ENCODE assay signal across 37 cellular contexts in genomic region chr7:3974329-3974728, GRCh38.
"Had no signal": no experiment of that assay in that cellular context is flagged by ENCODE, and none has a peak within 500 bp of the region (broad histone marks: within the 10 kb centered on the region; RNA-seq: fewer than 3 reads in every experiment).

No MANE protein-coding gene starts in this region.

- H3K4me1 ChIP-seq: body of pancreas, breast epithelium had no signal

- H3K36me3 ChIP-seq: brain microvascular endothelial cell, breast epithelium had no signal

- H3K4me3 ChIP-seq: body of pancreas, breast epithelium had no signal

- H3K9me3 ChIP-seq: body of pancreas, breast epithelium had no signal

- H3K9me3 Mint-ChIP-seq: activated CD4-positive, alpha-beta memory T cell treated with anti-CD3 and anti-CD28 coated beads, Interleukin-2, amount 10 ng/mL, durations not matched to agents 7 days and 5 days; activated CD4-positive, alpha-beta T cell treated with anti-CD3 and anti-CD28 coated beads, Interleukin-2, amount 10 ng/mL, durations not matched to agents 7 days and 5 days; activated naive CD4-positive, alpha-beta T cell treated with anti-CD3 and anti-CD28 coated beads, Interleukin-2, amount 10 ng/mL, durations not matched to agents 7 days and 5 days; activated naive CD4-positive, alpha-beta T cell treated with anti-CD3 and anti-CD28 coated beads, Interleukin-2, amount 50 U/mL, for 24 hours; activated naive CD8-positive, alpha-beta T cell treated with anti-CD3 and anti-CD28 coated beads, Interleukin-2, amount 10 ng/mL, durations not matched to agents 7 days and 5 days; activated naive CD8-positive, alpha-beta T cell treated with anti-CD3 and anti-CD28 coated beads, Interleukin-2, amount 50 U/mL, for 24 hours; activated T-cell treated with anti-CD3 and anti-CD28 coated beads, Interleukin-2, amount 50 U/mL, for 24 hours; activated T-helper 2 cell treated with anti-CD3 and anti-CD28 coated beads, Interferon-gamma antibody, Interleukin-2, Interleukin-4, amounts not matched to agents 10 μg/mL and 5 μg/mL and 100 μg/mL, durations not matched to agents 14 hours and 24 hours and 36 hours; T-helper 1 cell treated with Interleukin-12 subunit alpha and Interleukin-12 subunit beta and Interleukin-4 antibody, amounts not matched to agents 30 μg/mL and 1 μg/mL, for 36 hours; T-helper 2 cell treated with Interferon-gamma antibody and Interleukin-4, amounts not matched to agents 5 μg/mL and 100 μg/mL, for 36 hours had no signal

- DNase-seq: activated CD4-positive, alpha-beta memory T cell treated with anti-CD3 and anti-CD28 coated beads, Interleukin-2, amount 10 ng/mL, durations not matched to agents 7 days and 5 days; activated CD4-positive, alpha-beta T cell treated with anti-CD3 and anti-CD28 coated beads for 1 hour; activated CD4-positive, alpha-beta T cell treated with anti-CD3 and anti-CD28 coated beads for 36 hours; activated CD4-positive, alpha-beta T cell treated with anti-CD3 and anti-CD28 coated beads for 48 hours; activated CD4-positive, alpha-beta T cell treated with anti-CD3 and anti-CD28 coated beads, Interleukin-2, amount 10 ng/mL, durations not matched to agents 7 days and 5 days; activated CD4-positive, alpha-beta T cell treated with anti-CD3 and anti-CD28 coated beads, Interleukin-2, amount 50 U/mL, for 48 hours; activated CD4-positive, CD25-positive, alpha-beta regulatory T cell; activated CD8-positive, alpha-beta memory T cell treated with anti-CD3 and anti-CD28 coated beads for 24 hours; activated CD8-positive, alpha-beta memory T cell treated with anti-CD3 and anti-CD28 coated beads, Interleukin-2, amount 10 ng/mL, durations not matched to agents 7 days and 5 days; activated CD8-positive, alpha-beta memory T cell treated with anti-CD3 and anti-CD28 coated beads, Interleukin-2, amount 50 U/mL, for 48 hours; activated CD8-positive, alpha-beta T cell treated with anti-CD3 and anti-CD28 coated beads, Interleukin-2, amount 10 ng/mL, durations not matched to agents 7 days and 5 days; activated effector memory CD4-positive, alpha-beta T cell treated with Interleukin-2 at 50 U/mL for 16 hours; activated gamma-delta T cell; activated naive CD4-positive, alpha-beta T cell treated with anti-CD3 and anti-CD28 coated beads, Interleukin-2, amount 10 ng/mL, durations not matched to agents 7 days and 5 days; activated naive CD4-positive, alpha-beta T cell treated with Interleukin-2 at 50 U/mL for 16 hours; activated naive CD8-positive, alpha-beta T cell treated with anti-CD3 and anti-CD28 coated beads, Interleukin-2, amount 10 ng/mL, durations not matched to agents 7 days and 5 days; activated naive CD8-positive, alpha-beta T cell treated with anti-CD3 and anti-CD28 coated beads, Interleukin-2, amount 50 U/mL, for 24 hours; activated T-cell treated with anti-CD3 and anti-CD28 coated beads, Interleukin-2, amount 50 U/mL, for 24 hours; activated T-cell treated with anti-CD3 and anti-CD28 coated beads, Interleukin-2, amount 50 U/mL, for 48 hours; amygdala; anterior cingulate cortex; body of pancreas; brain microvascular endothelial cell; central memory CD4-positive, alpha-beta T cell; T-helper 1 cell; T-helper 2 cell; T-helper 9 cell had no signal

- H3K4me3 Mint-ChIP-seq: activated CD4-positive, alpha-beta memory T cell treated with anti-CD3 and anti-CD28 coated beads, Interleukin-2, amount 10 ng/mL, durations not matched to agents 7 days and 5 days; activated CD4-positive, alpha-beta T cell treated with anti-CD3 and anti-CD28 coated beads for 36 hours; activated CD4-positive, alpha-beta T cell treated with anti-CD3 and anti-CD28 coated beads, Interleukin-2, amount 10 ng/mL, durations not matched to agents 7 days and 5 days; activated CD8-positive, alpha-beta memory T cell treated with anti-CD3 and anti-CD28 coated beads, Interleukin-2, amount 10 ng/mL, durations not matched to agents 7 days and 5 days; activated CD8-positive, alpha-beta T cell treated with anti-CD3 and anti-CD28 coated beads, Interleukin-2, amount 10 ng/mL, durations not matched to agents 7 days and 5 days; activated naive CD4-positive, alpha-beta T cell treated with anti-CD3 and anti-CD28 coated beads, Interleukin-2, amount 10 ng/mL, durations not matched to agents 7 days and 5 days; activated naive CD4-positive, alpha-beta T cell treated with anti-CD3 and anti-CD28 coated beads, Interleukin-2, amount 50 U/mL, for 24 hours; activated naive CD8-positive, alpha-beta T cell; activated naive CD8-positive, alpha-beta T cell treated with anti-CD3 and anti-CD28 coated beads, Interleukin-2, amount 10 ng/mL, durations not matched to agents 7 days and 5 days; activated naive CD8-positive, alpha-beta T cell treated with anti-CD3 and anti-CD28 coated beads, Interleukin-2, amount 50 U/mL, for 24 hours; activated T-cell treated with anti-CD3 and anti-CD28 coated beads, Interleukin-2, amount 50 U/mL, for 24 hours; T-helper 1 cell treated with Interleukin-12 subunit alpha and Interleukin-12 subunit beta and Interleukin-4 antibody, amounts not matched to agents 30 μg/mL and 1 μg/mL, for 36 hours; T-helper 2 cell treated with Interferon-gamma antibody and Interleukin-4, amounts not matched to agents 5 μg/mL and 100 μg/mL, for 36 hours had no signal

- ATAC-seq: activated CD4-positive, alpha-beta T cell treated with anti-CD3 and anti-CD28 coated beads for 36 hours; activated CD4-positive, CD25-positive, alpha-beta regulatory T cell treated with anti-CD3 and anti-CD28 coated beads, Interleukin-2, amount 50 U/mL, for 24 hours; activated CD8-positive, alpha-beta memory T cell treated with anti-CD3 and anti-CD28 coated beads, Interleukin-2, amount 10 ng/mL, durations not matched to agents 7 days and 5 days; activated CD8-positive, alpha-beta T cell treated with anti-CD3 and anti-CD28 coated beads, Interleukin-2, amount 10 ng/mL, durations not matched to agents 7 days and 5 days; activated naive CD8-positive, alpha-beta T cell treated with anti-CD3 and anti-CD28 coated beads, Interleukin-2, amount 50 U/mL, for 24 hours; body of pancreas had no signal

- H3K27ac ChIP-seq: body of pancreas, brain microvascular endothelial cell, breast epithelium, VCaP had no signal

- H3K27me3 Mint-ChIP-seq: activated CD4-positive, alpha-beta memory T cell treated with anti-CD3 and anti-CD28 coated beads, Interleukin-2, amount 10 ng/mL, durations not matched to agents 7 days and 5 days; activated CD4-positive, alpha-beta T cell treated with anti-CD3 and anti-CD28 coated beads for 36 hours; activated CD4-positive, alpha-beta T cell treated with anti-CD3 and anti-CD28 coated beads, Interleukin-2, amount 10 ng/mL, durations not matched to agents 7 days and 5 days; activated CD8-positive, alpha-beta memory T cell treated with anti-CD3 and anti-CD28 coated beads, Interleukin-2, amount 10 ng/mL, durations not matched to agents 7 days and 5 days; activated naive CD4-positive, alpha-beta T cell treated with anti-CD3 and anti-CD28 coated beads, Interleukin-2, amount 10 ng/mL, durations not matched to agents 7 days and 5 days; activated naive CD4-positive, alpha-beta T cell treated with anti-CD3 and anti-CD28 coated beads, Interleukin-2, amount 50 U/mL, for 24 hours; activated naive CD8-positive, alpha-beta T cell; activated naive CD8-positive, alpha-beta T cell treated with anti-CD3 and anti-CD28 coated beads, Interleukin-2, amount 10 ng/mL, durations not matched to agents 7 days and 5 days had no signal

- H3K27me3 ChIP-seq: body of pancreas, brain microvascular endothelial cell, breast epithelium had no signal

- H3K27ac Mint-ChIP-seq: activated CD4-positive, alpha-beta memory T cell treated with anti-CD3 and anti-CD28 coated beads, Interleukin-2, amount 10 ng/mL, durations not matched to agents 7 days and 5 days; activated CD4-positive, alpha-beta T cell treated with anti-CD3 and anti-CD28 coated beads for 36 hours; activated CD4-positive, alpha-beta T cell treated with anti-CD3 and anti-CD28 coated beads, Interleukin-2, amount 10 ng/mL, durations not matched to agents 7 days and 5 days; activated CD8-positive, alpha-beta memory T cell treated with anti-CD3 and anti-CD28 coated beads, Interleukin-2, amount 10 ng/mL, durations not matched to agents 7 days and 5 days; activated CD8-positive, alpha-beta T cell treated with anti-CD3 and anti-CD28 coated beads, Interleukin-2, amount 10 ng/mL, durations not matched to agents 7 days and 5 days; activated naive CD4-positive, alpha-beta T cell treated with anti-CD3 and anti-CD28 coated beads, Interleukin-2, amount 50 U/mL, for 24 hours; activated naive CD8-positive, alpha-beta T cell; activated naive CD8-positive, alpha-beta T cell treated with anti-CD3 and anti-CD28 coated beads, Interleukin-2, amount 10 ng/mL, durations not matched to agents 7 days and 5 days; activated naive CD8-positive, alpha-beta T cell treated with anti-CD3 and anti-CD28 coated beads, Interleukin-2, amount 50 U/mL, for 24 hours; activated T-cell treated with anti-CD3 and anti-CD28 coated beads, Interleukin-2, amount 50 U/mL, for 24 hours; activated T-helper 2 cell treated with anti-CD3 and anti-CD28 coated beads, Interferon-gamma antibody, Interleukin-2, Interleukin-4, amounts not matched to agents 10 μg/mL and 5 μg/mL and 100 μg/mL, durations not matched to agents 14 hours and 24 hours and 36 hours; T-helper 1 cell treated with Interleukin-12 subunit alpha and Interleukin-12 subunit beta and Interleukin-4 antibody, amounts not matched to agents 30 μg/mL and 1 μg/mL, for 36 hours; T-helper 2 cell treated with Interferon-gamma antibody and Interleukin-4, amounts not matched to agents 5 μg/mL and 100 μg/mL, for 36 hours had no signal

- H3K4me1 Mint-ChIP-seq: activated CD4-positive, alpha-beta memory T cell treated with anti-CD3 and anti-CD28 coated beads, Interleukin-2, amount 10 ng/mL, durations not matched to agents 7 days and 5 days; activated CD4-positive, alpha-beta T cell treated with anti-CD3 and anti-CD28 coated beads for 36 hours; activated CD4-positive, alpha-beta T cell treated with anti-CD3 and anti-CD28 coated beads, Interleukin-2, amount 10 ng/mL, durations not matched to agents 7 days and 5 days; activated CD8-positive, alpha-beta memory T cell treated with anti-CD3 and anti-CD28 coated beads, Interleukin-2, amount 10 ng/mL, durations not matched to agents 7 days and 5 days; activated naive CD4-positive, alpha-beta T cell treated with anti-CD3 and anti-CD28 coated beads, Interleukin-2, amount 10 ng/mL, durations not matched to agents 7 days and 5 days; activated naive CD4-positive, alpha-beta T cell treated with anti-CD3 and anti-CD28 coated beads, Interleukin-2, amount 50 U/mL, for 24 hours; activated naive CD8-positive, alpha-beta T cell treated with anti-CD3 and anti-CD28 coated beads, Interleukin-2, amount 10 ng/mL, durations not matched to agents 7 days and 5 days; activated naive CD8-positive, alpha-beta T cell treated with anti-CD3 and anti-CD28 coated beads, Interleukin-2, amount 50 U/mL, for 24 hours had no signal

- FAIRE-seq: astrocyte, TTC549 had no signal

- H3K36me3 Mint-ChIP-seq: activated CD8-positive, alpha-beta memory T cell treated with anti-CD3 and anti-CD28 coated beads, Interleukin-2, amount 10 ng/mL, durations not matched to agents 7 days and 5 days; activated naive CD4-positive, alpha-beta T cell treated with anti-CD3 and anti-CD28 coated beads, Interleukin-2, amount 10 ng/mL, durations not matched to agents 7 days and 5 days; activated naive CD4-positive, alpha-beta T cell treated with anti-CD3 and anti-CD28 coated beads, Interleukin-2, amount 50 U/mL, for 24 hours; activated naive CD8-positive, alpha-beta T cell; activated naive CD8-positive, alpha-beta T cell treated with anti-CD3 and anti-CD28 coated beads, Interleukin-2, amount 10 ng/mL, durations not matched to agents 7 days and 5 days had no signal
